In the genomic region with DNA sequence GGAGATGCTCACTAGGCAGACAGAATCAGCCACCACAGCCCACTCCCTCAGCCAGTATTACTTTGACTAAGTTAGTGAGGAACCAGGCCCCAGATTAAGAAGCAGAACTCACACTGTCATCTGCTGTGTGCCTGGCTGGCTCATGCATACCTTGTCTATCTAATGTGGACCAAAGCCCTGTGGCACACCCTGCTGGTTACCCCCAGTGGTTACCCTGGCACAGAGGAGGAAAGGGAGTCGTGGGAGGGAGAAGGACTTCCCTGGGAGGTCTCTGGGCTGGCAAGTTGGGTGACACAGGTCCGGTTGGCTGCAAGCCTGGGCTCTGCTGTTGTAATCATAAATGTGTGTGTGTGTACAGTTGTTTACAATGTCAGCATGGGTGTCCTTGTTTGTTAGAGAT, we compare ENCODE assay signal across 8 cellular contexts.
DNase-seq lines count a peak whose midpoint lies in the region; ATAC-seq and TF ChIP-seq lines count a peak whose summit lies in the region.

No MANE protein-coding gene starts in this region.

- ATAC-seq in GM21737 (IDR thresholded peaks at IDR 0.05; ENCODE audit: unreplicated experiment) = no peak
- no peak for ATAC-seq in HG02759 (IDR thresholded peaks at IDR 0.05; ENCODE audit: unreplicated experiment)

- no peak overlapping the region for H3K4me3 ChIP-seq in foreskin fibroblast (ENCODE audit: low read depth in 1 of 2, low read length in 2 of 2)

- no peak for TF ChIP-seq EP300 in Ishikawa (IDR thresholded peaks at IDR 0.05; ENCODE audit: borderline replicate concordance)

- peak; percentile 20 to 30 for DNase-seq in activated CD4-positive, alpha-beta T cell treated with anti-CD3 and anti-CD28 coated beads for 24 hours (ENCODE audit: low read depth in 2 of 2)
- no peak for DNase-seq in activated CD4-positive, alpha-beta T cell treated with anti-CD3 and anti-CD28 coated beads for 1 hour
- DNase-seq in activated CD4-positive, alpha-beta T cell treated with anti-CD3 and anti-CD28 coated beads, Interleukin-2, amount 50 U/mL, for 48 hours = peak; percentile 59 to 66
- peak in 1 of 2 donors; percentile 35 for DNase-seq in foreskin fibroblast
- DNase-seq in stimulated activated CD8-positive, alpha-beta memory T cell treated with anti-CD3 and anti-CD28 coated beads, Interleukin-4, amount 100 ng/mL, for 48 hours = peak; percentile 62

- peak; percentile 26 for TF ChIP-seq CTCF in foreskin fibroblast (IDR thresholded peaks at IDR 0.05; ENCODE audit: low read depth, low read length)

- peak; percentile 65; the same call in 1 of the 2 replicates for TF ChIP-seq RAD21 in Ishikawa (IDR thresholded peaks at IDR 0.05; ENCODE audit: low read depth)

TF ChIP-seq in Ishikawa, 13 proteins besides CTCF, POLR2A, EP300 and RAD21:
- no peak for TF ChIP-seq CEBPB (IDR thresholded peaks at IDR 0.05)
- no peak for TF ChIP-seq TEAD4 (IDR thresholded peaks at IDR 0.05)
- TF ChIP-seq MAX (IDR thresholded peaks at IDR 0.05) = no peak
- no peak for TF ChIP-seq REST (IDR thresholded peaks at IDR 0.05; ENCODE audit: low read depth)
- no peak for TF ChIP-seq CREB1 (IDR thresholded peaks at IDR 0.05; ENCODE audit: low read depth)
